ENCODE assay signal across 1 cellular context in genomic region chr20:38872036-38872435, GRCh38.
TF ChIP-seq lines count a peak whose summit lies in the region.

No MANE protein-coding gene starts in this region.

TF ChIP-seq in HepG2, 621 proteins besides CTCF, POLR2A, EP300 and RAD21:
- TF ChIP-seq ZNF546 (CRISPR knock-in tag; conservative IDR thresholded peaks at IDR 0.05) (no peak), PBX2 (CRISPR knock-in tag; IDR thresholded peaks at IDR 0.05) (no peak), ZNF512 (CRISPR knock-in tag; IDR thresholded peaks at IDR 0.05) (no peak), THYN1 (CRISPR knock-in tag; IDR thresholded peaks at IDR 0.05; ENCODE audit: borderline replicate concordance, low read depth) (no peak), REST (IDR thresholded peaks at IDR 0.05; ENCODE audit: borderline replicate concordance in 1 of 2, low read depth in 1 of 2, low read length in 2 of 2) (no peak), ZC3H13 (CRISPR knock-in tag; IDR thresholded peaks at IDR 0.05) (no peak)
